Comparison of ENCODE assay signal across 36 cellular contexts in genomic region chr2:123652320-123652719, GRCh38.
"Had no signal": no experiment of that assay in that cellular context is flagged by ENCODE, and none has a peak within 500 bp of the region (broad histone marks: within the 10 kb centered on the region; RNA-seq: fewer than 3 reads in every experiment).

No MANE protein-coding gene starts in this region.

- H3K36me3 ChIP-seq: MG63 had no signal

- DNase-seq: Karpas-422, Kasumi-1, MG63, MM.1S, MV-4-11, NCI-H1048, NCI-H1092, NCI-H1092 treated with DMSO at 0.1 percent for 48 hours, NCI-H1105, NCI-H1105 treated with DMSO at 0.1 percent for 48 hours, NCI-H1417 treated with DMSO at 0.1 percent for 48 hours, NCI-H1436, NCI-H1436 treated with DMSO at 0.1 percent for 48 hours, NCI-H146, NCI-H1694, NCI-H1694 treated with DMSO at 0.1 percent for 48 hours, NCI-H187, NCI-H187 treated with DMSO at 0.1 percent for 48 hours, NCI-H1930, NCI-H2029, NCI-H2029 treated with DMSO at 0.1 percent for 48 hours, NCI-H2081, NCI-H2081 treated with DMSO at 0.1 percent for 48 hours, NCI-H2107, NCI-H2171, NCI-H2171 treated with DMSO at 0.1 percent for 48 hours, NCI-H2227 treated with DMSO at 0.1 percent for 48 hours, NCI-H226, NCI-H345, NCI-H446, NCI-H446 treated with DMSO at 0.1 percent for 48 hours, NCI-H510A, NCI-H510A treated with DMSO at 0.1 percent for 48 hours, NCI-H524, NCI-H524 treated with DMSO at 0.1 percent for 48 hours had no signal

- H3K27ac ChIP-seq: KMS-11 had no signal

- H3K27me3 ChIP-seq: MG63 had no signal

- H3K4me2 ChIP-seq: KMS-11 had no signal

- H3K4me3 ChIP-seq: MG63 had no signal
